Comparison of ENCODE assay signal across 29 cellular contexts in genomic region chr18:38648184-38648583, GRCh38.
"Had no signal": no experiment of that assay in that cellular context is flagged by ENCODE, and none has a peak within 500 bp of the region (broad histone marks: within the 10 kb centered on the region; RNA-seq: fewer than 3 reads in every experiment).

No MANE protein-coding gene starts in this region.

- H3K4me1 ChIP-seq: body of pancreas, esophagus muscularis mucosa, foreskin keratinocyte, gastrocnemius medialis had no signal

- H3K27me3 ChIP-seq: body of pancreas, esophagus muscularis mucosa, gastrocnemius medialis, heart right ventricle, hepatocyte had no signal

- H3K36me3 ChIP-seq: esophagus muscularis mucosa, gastrocnemius medialis, heart right ventricle had no signal

- H3K9me3 ChIP-seq: body of pancreas, esophagus muscularis mucosa, gastrocnemius medialis, heart right ventricle had no signal

- ATAC-seq: activated T-cell treated with anti-CD3 and anti-CD28 coated beads, Interleukin-2, amount 50 U/mL, for 4 hours; activated T-helper 17 cell treated with anti-CD3 and anti-CD28 coated beads, Interleukin-2, amount 50 U/mL, for 72 hours; body of pancreas; effector memory CD8-positive, alpha-beta T cell; foreskin keratinocyte; gastrocnemius medialis; heart right ventricle; WTC11 had no signal

- DNase-seq: activated CD4-positive, alpha-beta memory T cell treated with anti-CD3 and anti-CD28 coated beads, Interleukin-2, amount 10 ng/mL, durations not matched to agents 7 days and 5 days; activated CD4-positive, alpha-beta T cell treated with anti-CD3 and anti-CD28 coated beads for 1 hour; activated CD4-positive, alpha-beta T cell treated with anti-CD3 and anti-CD28 coated beads for 4 hours; activated CD4-positive, alpha-beta T cell treated with anti-CD3 and anti-CD28 coated beads, Interleukin-2, amount 10 ng/mL, durations not matched to agents 7 days and 5 days; activated CD4-positive, alpha-beta T cell treated with anti-CD3 and anti-CD28 coated beads, Interleukin-2, amount 50 U/mL, for 4 hours; activated CD8-positive, alpha-beta memory T cell treated with anti-CD3 and anti-CD28 coated beads for 24 hours; activated effector memory CD4-positive, alpha-beta T cell treated with Interleukin-2 at 50 U/mL for 16 hours; activated gamma-delta T cell treated with Interleukin-2 at 50 U/mL for 16 hours; activated naive CD4-positive, alpha-beta T cell treated with anti-CD3 and anti-CD28 coated beads, Interleukin-2, amount 50 U/mL, for 16 hours; activated naive CD4-positive, alpha-beta T cell treated with Interleukin-2 at 50 U/mL for 16 hours; activated T-cell treated with anti-CD3 and anti-CD28 coated beads, Interleukin-2, amount 50 U/mL, for 4 hours; amygdala; aorta; body of pancreas; caudate nucleus; cortex of kidney; dermis blood vessel endothelial cell; effector CD4-positive, alpha-beta T cell; effector memory CD8-positive, alpha-beta T cell; erythroblast; foreskin keratinocyte; gastrocnemius medialis; heart right ventricle; T-helper 2 cell had no signal

- H3K4me3 ChIP-seq: body of pancreas, esophagus muscularis mucosa, gastrocnemius medialis, heart right ventricle, hepatocyte had no signal

- H3K27ac ChIP-seq: body of pancreas, esophagus muscularis mucosa, foreskin keratinocyte, gastrocnemius medialis, heart right ventricle, hepatocyte, VCaP had no signal
